Comparison of ENCODE assay signal across 22 cellular contexts in genomic region chr11:32562839-32563599, GRCh38. TPM values are rescaled to one million over a fixed set of nuclear protein-coding genes. Genes with fewer than 3 reads are reported as not detected.
DNase-seq lines count a peak whose midpoint lies in the region; ATAC-seq and TF ChIP-seq lines count a peak whose summit lies in the region.
"Had no signal": no experiment of that assay in that cellular context is flagged by ENCODE, and none has a peak within 500 bp of the region (broad histone marks: within the 10 kb centered on the region; RNA-seq: fewer than 3 reads in every experiment).

No MANE protein-coding gene starts in this region.

- H3K27me3 Mint-ChIP-seq in natural killer cell treated with Interleukin-12 subunit alpha and Interleukin-12 subunit beta and Interleukin-15 and Interleukin-18, amount 100 ng/mL, for 72 hours, result peaks cover 0 to under 1% of the 10 kb centered on the region in 2 donors
- H3K27me3 Mint-ChIP-seq: activated CD4-positive, alpha-beta T cell treated with anti-CD3 and anti-CD28 coated beads for 36 hours; activated naive CD8-positive, alpha-beta T cell had no signal

- no peak overlapping the region for H2AFZ ChIP-seq in smooth muscle cell (ENCODE audit: low read depth)

- POLR2A ChIA-PET in HEK293 (lab: Yijun Ruan, JAX), result no interaction called here

- peak overlapping the region; percentile 72 for H3K4me2 ChIP-seq in smooth muscle cell

- no peak overlapping the region for H3K9ac ChIP-seq in smooth muscle cell (ENCODE audit: low read depth)

- H3K4me1 ChIP-seq in HEK293 (ENCODE audit: control insufficient read depth, insufficient read depth, low read length) (0 out of 2 replicates have a peak, but pooled peaks cover 4% of the 10 kb centered on the region), smooth muscle cell (ENCODE audit: low read depth) (no peaks in the 10 kb centered on the region)
- H3K4me1 ChIP-seq: ascending aorta, prostate gland, uterus had no signal

- no peak for ATAC-seq in GM18519 (IDR thresholded peaks at IDR 0.05; ENCODE audit: low FRiP score, unreplicated experiment)
- no peak for ATAC-seq in natural killer cell treated with Interleukin-12 subunit alpha and Interleukin-12 subunit beta and Interleukin-15 and Interleukin-18, amount 100 ng/mL, for 72 hours
- ATAC-seq: activated CD4-positive, alpha-beta T cell treated with anti-CD3 and anti-CD28 coated beads for 36 hours; activated CD8-positive, alpha-beta T cell treated with anti-CD3 and anti-CD28 coated beads, Interleukin-2, amount 10 ng/mL, durations not matched to agents 7 days and 5 days had no signal

- CTCF ChIA-PET in HEK293 (lab: Yijun Ruan, JAX), result interaction anchor here (0.6 kb wide), 1 partner anchor 19 kb away, joined by 3 read pairs; no protein-coding TSS in a partner anchor

- WGBS in smooth muscle cell (ENCODE audit: low lambda C conversion rate), result 17% methylated on average over 10 of the region's 10 CpGs

- H3K9me3 ChIP-seq in HEK293 (ENCODE audit: control insufficient read depth, insufficient read depth, low read depth, low read length) (no peaks in the 10 kb centered on the region), smooth muscle cell (replicated peaks; ENCODE audit: low read depth) (no peaks in the 10 kb centered on the region)
- H3K9me3 ChIP-seq: ascending aorta, prostate gland, uterus had no signal

- no peaks in the 10 kb centered on the region for H3K36me3 Mint-ChIP-seq in natural killer cell treated with Interleukin-12 subunit alpha and Interleukin-12 subunit beta and Interleukin-15 and Interleukin-18, amount 100 ng/mL, for 72 hours
- H3K36me3 Mint-ChIP-seq: activated naive CD8-positive, alpha-beta T cell; CD4-positive, CD25-positive, alpha-beta regulatory T cell had no signal

- H4K20me1 ChIP-seq in smooth muscle cell (ENCODE audit: low read depth), result no peaks in the 10 kb centered on the region

- H3K36me3 ChIP-seq in HEK293 (ENCODE audit: control insufficient read depth in 2 of 2, insufficient read depth in 1 of 2, low read length in 2 of 2), result no peaks in the 10 kb centered on the region
- no peaks in the 10 kb centered on the region for H3K36me3 ChIP-seq in smooth muscle cell (ENCODE audit: low read depth)
- H3K36me3 ChIP-seq: ascending aorta, prostate gland, uterus had no signal

- peaks cover 6 to 10% of the 10 kb centered on the region in 2 donors for H3K4me1 Mint-ChIP-seq in natural killer cell treated with Interleukin-12 subunit alpha and Interleukin-12 subunit beta and Interleukin-15 and Interleukin-18, amount 100 ng/mL, for 72 hours (ENCODE audit: low read depth in 2 of 2)

- TF ChIP-seq CTCF in HEK293 (tag by site-specific recombination; IDR thresholded peaks at IDR 0.05), result no peak
- no peak for TF ChIP-seq CTCF in choroid plexus epithelial cell (conservative IDR thresholded peaks at IDR 0.05; ENCODE audit: low read depth, low read length)
- TF ChIP-seq CTCF in smooth muscle cell (IDR thresholded peaks at IDR 0.05; ENCODE audit: borderline replicate concordance, insufficient read depth, poor library complexity, severe bottlenecking), result no peak

- H3K9me3 Mint-ChIP-seq in natural killer cell treated with Interleukin-12 subunit alpha and Interleukin-12 subunit beta and Interleukin-15 and Interleukin-18, amount 100 ng/mL, for 72 hours, result no peaks in the 10 kb centered on the region
- H3K9me3 Mint-ChIP-seq: CD4-positive, CD25-positive, alpha-beta regulatory T cell had no signal

- H3K4me3 Mint-ChIP-seq in natural killer cell treated with Interleukin-12 subunit alpha and Interleukin-12 subunit beta and Interleukin-15 and Interleukin-18, amount 100 ng/mL, for 72 hours, result no peak overlapping the region
- H3K4me3 Mint-ChIP-seq: activated CD4-positive, alpha-beta T cell treated with anti-CD3 and anti-CD28 coated beads for 36 hours; activated CD8-positive, alpha-beta T cell treated with anti-CD3 and anti-CD28 coated beads, Interleukin-2, amount 10 ng/mL, durations not matched to agents 7 days and 5 days; activated naive CD8-positive, alpha-beta T cell; CD4-positive, CD25-positive, alpha-beta regulatory T cell had no signal

- no peak overlapping the region for H3K27ac ChIP-seq in HEK293 (ENCODE audit: extremely low read depth, low read depth, low read length)
- peak overlapping the region; percentile 7 for H3K27ac ChIP-seq in smooth muscle cell (ENCODE audit: low read depth)
- H3K27ac ChIP-seq: ascending aorta, prostate gland had no signal

- H3F3A ChIP-seq in smooth muscle cell (ENCODE audit: low read depth), result peaks cover 8% of the 10 kb centered on the region

- peaks cover 8% of the 10 kb centered on the region for H3K27me3 ChIP-seq in smooth muscle cell (ENCODE audit: low read depth)
- H3K27me3 ChIP-seq: ascending aorta, uterus had no signal

- no peak overlapping the region for H3K27ac Mint-ChIP-seq in natural killer cell treated with Interleukin-12 subunit alpha and Interleukin-12 subunit beta and Interleukin-15 and Interleukin-18, amount 100 ng/mL, for 72 hours
- H3K27ac Mint-ChIP-seq: activated CD4-positive, alpha-beta T cell treated with anti-CD3 and anti-CD28 coated beads for 36 hours; activated CD8-positive, alpha-beta T cell treated with anti-CD3 and anti-CD28 coated beads, Interleukin-2, amount 10 ng/mL, durations not matched to agents 7 days and 5 days; activated naive CD8-positive, alpha-beta T cell; CD4-positive, CD25-positive, alpha-beta regulatory T cell had no signal

- DNase-seq in choroid plexus epithelial cell (ENCODE audit: low read depth) (peak; percentile 35), kidney glomerular epithelial cell (lab: John Stamatoyannopoulos, UW) (peak; percentile 97), smooth muscle cell (lab: John Stamatoyannopoulos, UW; ENCODE audit: unreplicated experiment) (no peak), SKM-1 treated with dmso at 0.1 percent for 144 hours (lab: John Stamatoyannopoulos, UW; ENCODE audit: unreplicated experiment) (no peak)
- DNase-seq in natural killer cell treated with Interleukin-12 subunit alpha and Interleukin-12 subunit beta and Interleukin-15 and Interleukin-18, amount 100 ng/mL, for 72 hours (ENCODE audit: low spot score), result no peak
- DNase-seq: activated CD4-positive, alpha-beta T cell treated with anti-CD3 and anti-CD28 coated beads for 36 hours; activated CD8-positive, alpha-beta T cell treated with anti-CD3 and anti-CD28 coated beads, Interleukin-2, amount 10 ng/mL, durations not matched to agents 7 days and 5 days; caudate nucleus; CD4-positive, CD25-positive, alpha-beta regulatory T cell; left cardiac atrium; mammary epithelial cell; NCI-H2081; NCI-H82; RPMI8226; stimulated activated naive CD4-positive, alpha-beta T cell treated with Interleukin-2 at 50 U/mL for 16 hours; T-helper 2 cell; uterus had no signal

- no peaks in the 10 kb centered on the region for H3K79me2 ChIP-seq in smooth muscle cell (ENCODE audit: low read depth)

- H3K4me3 ChIP-seq in HEK293 (ENCODE audit: low read depth, low read length) (no peak overlapping the region), choroid plexus epithelial cell (ENCODE audit: low read depth, low read length) (no peak overlapping the region), smooth muscle cell (no peak overlapping the region)
- H3K4me3 ChIP-seq: ascending aorta, prostate gland, uterus had no signal

TF ChIP-seq in HEK293, 187 proteins besides CTCF, POLR2A, EP300 and RAD21 (continues in another document):
- TF ChIP-seq ZNF335 (tag by site-specific recombination; conservative IDR thresholded peaks at IDR 0.05) (0 out of 2 replicates have a peak, but pooled peaks have one; percentile 34), TCF7L2 (IDR thresholded peaks at IDR 0.05; ENCODE audit: borderline replicate concordance, low read depth, low read length) (peak; percentile 62; the same call in 1 of the 2 replicates), ZFP3 (tag by site-specific recombination; IDR thresholded peaks at IDR 0.05; ENCODE audit: low read depth) (no peak), OVOL3 (tag by site-specific recombination; IDR thresholded peaks at IDR 0.05) (0 out of 2 replicates have a peak, but pooled peaks have one; percentile 25), ZBTB26 (tag by site-specific recombination; optimal IDR thresholded peaks at IDR 0.05) (no peak)
- TF ChIP-seq, protein P1, sequence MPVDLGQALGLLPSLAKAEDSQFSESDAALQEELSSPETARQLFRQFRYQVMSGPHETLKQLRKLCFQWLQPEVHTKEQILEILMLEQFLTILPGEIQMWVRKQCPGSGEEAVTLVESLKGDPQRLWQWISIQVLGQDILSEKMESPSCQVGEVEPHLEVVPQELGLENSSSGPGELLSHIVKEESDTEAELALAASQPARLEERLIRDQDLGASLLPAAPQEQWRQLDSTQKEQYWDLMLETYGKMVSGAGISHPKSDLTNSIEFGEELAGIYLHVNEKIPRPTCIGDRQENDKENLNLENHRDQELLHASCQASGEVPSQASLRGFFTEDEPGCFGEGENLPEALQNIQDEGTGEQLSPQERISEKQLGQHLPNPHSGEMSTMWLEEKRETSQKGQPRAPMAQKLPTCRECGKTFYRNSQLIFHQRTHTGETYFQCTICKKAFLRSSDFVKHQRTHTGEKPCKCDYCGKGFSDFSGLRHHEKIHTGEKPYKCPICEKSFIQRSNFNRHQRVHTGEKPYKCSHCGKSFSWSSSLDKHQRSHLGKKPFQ (tag by site-specific recombination; IDR thresholded peaks at IDR 0.05), result 0 out of 2 replicates have a peak, but pooled peaks have one; percentile 32

RNA-seq across cellular contexts. Expression of gene EIF3M, which starts 20.6 kb away (rescaled TPM):
- total RNA-seq in smooth muscle cell, result 536 and 539 TPM in 2 replicates
- polyA plus RNA-seq in smooth muscle cell, result 178 and 193 TPM in 2 replicates
- total RNA-seq in natural killer cell treated with Interleukin-12 subunit alpha and Interleukin-12 subunit beta and Interleukin-15 and Interleukin-18, amount 100 ng/mL, for 72 hours, result 100 to 1,000 TPM; 244 to 362 TPM

Comparison
In these comparisons a context has a peak if more than half of its experiments do, and no peak if none do; other contexts are left out.
1. DNase-seq: peak in choroid plexus epithelial cell (single experiment) and kidney glomerular epithelial cell (single experiment); none in smooth muscle cell (single experiment), SKM-1 treated with dmso at 0.1 percent for 144 hours (single experiment) and natural killer cell treated with Interleukin-12 subunit alpha and Interleukin-12 subunit beta and Interleukin-15 and Interleukin-18, amount 100 ng/mL, for 72 hours (single experiment).